Comparison of ENCODE assay signal across 9 cellular contexts in genomic region chr17:82063424-82064415, GRCh38. TPM values are rescaled to one million over a fixed set of nuclear protein-coding genes. Genes with fewer than 3 reads are reported as not detected.
DNase-seq lines count a peak whose midpoint lies in the region; ATAC-seq and TF ChIP-seq lines count a peak whose summit lies in the region.
"Had no signal": no experiment of that assay in that cellular context is flagged by ENCODE, and none has a peak within 500 bp of the region (broad histone marks: within the 10 kb centered on the region; RNA-seq: fewer than 3 reads in every experiment).

No MANE protein-coding gene starts in this region.

- WGBS in SK-N-SH (ENCODE audit: low lambda C conversion rate), result 85% methylated on average over 17 of the region's 20 CpGs
- WGBS in esophagus squamous epithelium, 2 donors, result 58 to 85% methylated on average over 5 to 10 of the region's 20 CpGs
- 79% methylated on average over 20 of the region's 20 CpGs for WGBS in prostate gland

- TF ChIP-seq RAD21 in SK-N-SH (IDR thresholded peaks at IDR 0.05; ENCODE audit: low read length), result no peak

- no peak for ATAC-seq in SK-N-SH treated with all-trans-retinoic acid at 6 μM for 48 hours
- ATAC-seq in Panc1, result no peak

- POLR2A ChIA-PET in SK-N-SH (lab: Yijun Ruan, JAX), result interaction anchor here (1.3 kb wide), 1 partner anchor 9 kb away, joined by 4 read pairs; no protein-coding TSS in a partner anchor
- POLR2A ChIA-PET in Panc1 (lab: Charles Lee), result interaction anchor here (0.5 kb wide), 1 partner anchor 63 kb away, joined by 3 read pairs; no protein-coding TSS in a partner anchor

- peak overlapping the region; percentile 89; the same call in 1 of the 2 replicates for H3K9ac ChIP-seq in SK-N-SH

- TF ChIP-seq CTCF in SK-N-SH (IDR thresholded peaks at IDR 0.05) (no peak), Panc1 (IDR thresholded peaks at IDR 0.05) (no peak), esophagus squamous epithelium (IDR thresholded peaks at IDR 0.05) (no peak), prostate gland (IDR thresholded peaks at IDR 0.05) (no peak)

- no peak for TF ChIP-seq EP300 in SK-N-SH (IDR thresholded peaks at IDR 0.05; ENCODE audit: borderline replicate concordance in 1 of 2, low read depth in 1 of 2, low read length in 1 of 2)

- no TSS peak for BruUV-seq in Panc1 (replicated peaks; lab: Mats Ljungman, UMichigan)

- peaks cover 20% of the 10 kb centered on the region for H3F3A ChIP-seq in SK-N-SH (replicated peaks; ENCODE audit: insufficient read depth)

- H3K27ac ChIP-seq in SK-N-SH (ENCODE audit: low read depth in 2 of 2, low read length in 1 of 2) (no peak overlapping the region), Panc1 (ENCODE audit: low read length) (peak overlapping the region; percentile 90), esophagus squamous epithelium (peak overlapping the region; percentile 28 to 90 (median 86)), prostate gland (peak overlapping the region; percentile 80 to 85)

- intact Hi-C loops in Panc1 (cut with micrococcal nuclease; ENCODE audit: unreplicated experiment), result no loop called here
- intact Hi-C loops in esophagus squamous epithelium (cut with DNase I), result no loop called here
- intact Hi-C loops in prostate gland (cut with DNase I), result no loop called here

- H3K9me3 ChIP-seq in SK-N-SH (no peaks in the 10 kb centered on the region), Panc1 (ENCODE audit: control insufficient read depth, insufficient read depth, low read depth, low read length) (no peaks in the 10 kb centered on the region), esophagus squamous epithelium (no peaks in the 10 kb centered on the region), prostate gland (no peaks in the 10 kb centered on the region)

- H3K79me2 ChIP-seq in SK-N-SH (ENCODE audit: insufficient read depth), result peaks cover 26% of the 10 kb centered on the region

- H2AFZ ChIP-seq in SK-N-SH (ENCODE audit: low read depth), result no peak overlapping the region

- H3K27me3 ChIP-seq in SK-N-SH (ENCODE audit: insufficient read depth), result no peaks in the 10 kb centered on the region
- H3K27me3 ChIP-seq in Panc1 (ENCODE audit: control insufficient read depth, insufficient read depth, low read length), result no peaks in the 10 kb centered on the region
- H3K27me3 ChIP-seq in esophagus squamous epithelium, result no peaks in the 10 kb centered on the region
- H3K27me3 ChIP-seq in prostate gland (replicated peaks; ENCODE audit: insufficient read depth), result no peaks in the 10 kb centered on the region

- H4K20me1 ChIP-seq in SK-N-SH (ENCODE audit: insufficient read depth), result no peaks in the 10 kb centered on the region

- CTCF ChIA-PET in SK-N-SH (lab: Yijun Ruan, JAX) (interaction anchor here (0.8 to 8.0 kb wide), 6 partner anchors 10 to 42 kb away, joined by 3 to 47 read pairs (median 4); partner anchors contain the start of genes DCXR and RAC3), Panc1 (lab: Charles Lee) (no interaction called here)

- H3K36me3 ChIP-seq in SK-N-SH (replicated peaks in 1 of 2; ENCODE audit: control insufficient read depth in 1 of 2, insufficient read depth in 2 of 2, low read length in 1 of 2) (peaks cover 17 to 54% of the 10 kb centered on the region in 2 experiments), Panc1 (ENCODE audit: control insufficient read depth, insufficient read depth, low read length) (peaks cover 3% of the 10 kb centered on the region; the same call in 1 of the 2 replicates), esophagus squamous epithelium (peaks cover 36 to 55% (median 37%) of the 10 kb centered on the region in 3 donors), prostate gland (peaks cover 0 to 11% of the 10 kb centered on the region in 2 donors)

- H3K4me2 ChIP-seq in SK-N-SH, result peak overlapping the region; percentile 100; the same call in 1 of the 2 replicates

- DNase-seq in SK-N-SH (no peak), Panc1 (ENCODE audit: low read depth, low spot score) (no peak), esophagus squamous epithelium (lab: John Stamatoyannopoulos, UW) (no peak), prostate gland (ENCODE audit: low spot score) (no peak), GM19240 (ENCODE audit: insufficient read length, low spot score) (no peak), NOMO-1 treated with dmso at 0.1 percent for 144 hours (lab: John Stamatoyannopoulos, UW; ENCODE audit: unreplicated experiment) (no peak), SKM-1 treated with dmso at 0.1 percent for 144 hours (lab: John Stamatoyannopoulos, UW; ENCODE audit: unreplicated experiment) (no peak)
- DNase-seq: 8988T had no signal

- H3K4me1 ChIP-seq in SK-N-SH (ENCODE audit: control insufficient read depth in 1 of 2, insufficient read depth in 2 of 2, low read depth in 1 of 2, low read length in 1 of 2) (peaks cover 12 to 26% of the 10 kb centered on the region in 2 experiments; a peak in 2 of 4 replicates), Panc1 (ENCODE audit: control insufficient read depth, insufficient read depth, low read length) (peaks cover 17% of the 10 kb centered on the region), esophagus squamous epithelium (peaks cover 20 to 38% (median 24%) of the 10 kb centered on the region in 3 donors), prostate gland (replicated peaks) (peaks cover 20% of the 10 kb centered on the region)

- H3K4me3 ChIP-seq in SK-N-SH (ENCODE audit: low read depth in 2 of 2, low read length in 1 of 2), result peak overlapping the region in 1 of 2 experiments; percentile 81; a peak in 1 of 4 replicates
- peak overlapping the region in 1 of 2 experiments; percentile 77; a peak in 2 of 4 replicates for H3K4me3 ChIP-seq in Panc1 (ENCODE audit: low read depth in 2 of 2, low read length in 2 of 2)
- H3K4me3 ChIP-seq in esophagus squamous epithelium, result peak overlapping the region; percentile 63 to 98 (median 96)
- H3K4me3 ChIP-seq in prostate gland, result no peak overlapping the region

- no peak for TF ChIP-seq POLR2A in esophagus squamous epithelium (IDR thresholded peaks at IDR 0.05)
- TF ChIP-seq POLR2A in prostate gland (IDR thresholded peaks at IDR 0.05), result no peak

- H3K9me2 ChIP-seq in SK-N-SH, result no peaks in the 10 kb centered on the region

- in situ Hi-C loops in Panc1 (cut with HindIII; ENCODE audit: low pct_unique_long_range_greater_than_20kb, low sequenced_read_pairs), result no loop called here

TF ChIP-seq in SK-N-SH, 30 proteins besides CTCF, POLR2A, EP300 and RAD21 (continues in another document):
- TF ChIP-seq USF1 (IDR thresholded peaks at IDR 0.05; ENCODE audit: borderline replicate concordance, low read depth) (no peak), POLR2AphosphoS5 (IDR thresholded peaks at IDR 0.05; ENCODE audit: low read depth, low read length) (no peak), TEAD4 (IDR thresholded peaks at IDR 0.05; ENCODE audit: borderline replicate concordance, insufficient read depth) (no peak)

TF ChIP-seq in SK-N-SH treated with all-trans-retinoic acid at 6 μM for 48 hours, 23 proteins besides CTCF, POLR2A, EP300 and RAD21 (continues in another document):
- no peak for TF ChIP-seq TCF4 (CRISPR knock-in tag; IDR thresholded peaks at IDR 0.05; ENCODE audit: borderline replicate concordance)
- no peak for TF ChIP-seq ZNF565 (CRISPR knock-in tag; conservative IDR thresholded peaks at IDR 0.05; ENCODE audit: low read depth)
- TF ChIP-seq ZC3H10 (CRISPR knock-in tag; IDR thresholded peaks at IDR 0.05), result no peak
- TF ChIP-seq OSR1 (CRISPR knock-in tag; IDR thresholded peaks at IDR 0.05), result no peak
- TF ChIP-seq TOX (CRISPR knock-in tag; IDR thresholded peaks at IDR 0.05; ENCODE audit: borderline replicate concordance), result no peak
- TF ChIP-seq ZNF8 (CRISPR knock-in tag; IDR thresholded peaks at IDR 0.05), result no peak
- no peak for TF ChIP-seq CSDC2 (CRISPR knock-in tag; IDR thresholded peaks at IDR 0.05)
- TF ChIP-seq GLIS3 (CRISPR knock-in tag; IDR thresholded peaks at IDR 0.05), result no peak
- TF ChIP-seq ZFP30 (CRISPR knock-in tag; IDR thresholded peaks at IDR 0.05), result no peak
- TF ChIP-seq ARNTL (CRISPR knock-in tag; IDR thresholded peaks at IDR 0.05; ENCODE audit: borderline replicate concordance, low read depth), result no peak
- TF ChIP-seq ISL1 (CRISPR knock-in tag; IDR thresholded peaks at IDR 0.05), result no peak
- no peak for TF ChIP-seq RARB (CRISPR knock-in tag; IDR thresholded peaks at IDR 0.05)
- no peak for TF ChIP-seq SNAI2 (CRISPR knock-in tag; IDR thresholded peaks at IDR 0.05)

RNA-seq across cellular contexts. Expression of gene DUS1L, which starts 1.9 kb away (rescaled TPM):
- polyA plus RNA-seq in SK-N-SH (2012; rRNA removed), result 144 and 163 TPM in 2 replicates
- 57.9 and 78.7 TPM in 2 replicates for polyA plus RNA-seq in SK-N-SH (2012; cell fraction: cytosol; rRNA removed)
- polyA plus RNA-seq in SK-N-SH (2012; cell fraction: nucleus; rRNA removed), result 1,198 and 1,537 TPM in 2 replicates
- total RNA-seq in Panc1 (2021; ENCODE audit: unreplicated experiment) (115 TPM), esophagus squamous epithelium (100 to 1,000 TPM in 3 of 4 donors, 10 to 100 TPM in 1; 53.3 to 125 (median 105) TPM), prostate gland (100 to 1,000 TPM in 1 of 2 donors, 10 to 100 TPM in 1; 95.9 to 119 TPM)
- polyA plus RNA-seq in Panc1 (2012; ENCODE audit: insufficient read length), result 157 TPM

RNA-seq across cellular contexts. Expression of gene GPS1, which starts 12.0 kb away (rescaled TPM):
- 264 and 272 TPM in 2 replicates for polyA plus RNA-seq in SK-N-SH (2012; rRNA removed)
- polyA plus RNA-seq in SK-N-SH (2012; cell fraction: cytosol; rRNA removed), result 79.9 and 147 TPM in 2 replicates
- 584 and 643 TPM in 2 replicates for polyA plus RNA-seq in SK-N-SH (2012; cell fraction: nucleus; rRNA removed)
- total RNA-seq in Panc1 (2021; ENCODE audit: unreplicated experiment) (175 TPM), esophagus squamous epithelium (10 to 100 TPM; 62.8 to 76.9 (median 69.5) TPM), prostate gland (100 to 1,000 TPM; 163 to 182 TPM)
- 263 TPM for polyA plus RNA-seq in Panc1 (2012; ENCODE audit: insufficient read length)

RNA-seq across cellular contexts. Expression of gene RFNG, which starts 12.1 kb away (rescaled TPM):
- polyA plus RNA-seq in SK-N-SH (2012; rRNA removed), result 54.4 and 68.6 TPM in 2 replicates
- 22.9 and 37.2 TPM in 2 replicates for polyA plus RNA-seq in SK-N-SH (2012; cell fraction: cytosol; rRNA removed)
- polyA plus RNA-seq in SK-N-SH (2012; cell fraction: nucleus; rRNA removed), result 329 and 368 TPM in 2 replicates
- total RNA-seq in Panc1 (2021; ENCODE audit: unreplicated experiment) (43.4 TPM), esophagus squamous epithelium (10 to 100 TPM; 24.9 to 38.1 (median 31.2) TPM), prostate gland (10 to 100 TPM; 48.8 to 92.7 TPM)
- 54.6 TPM for polyA plus RNA-seq in Panc1 (2012; ENCODE audit: insufficient read length)

RNA-seq across cellular contexts. Expression of gene DCXR, which starts 26.2 kb away (rescaled TPM):
- polyA plus RNA-seq in SK-N-SH (2012; rRNA removed), result 153 and 190 TPM in 2 replicates
- polyA plus RNA-seq in SK-N-SH (2012; cell fraction: cytosol; rRNA removed), result 75.6 and 113 TPM in 2 replicates
- 168 and 433 TPM in 2 replicates for polyA plus RNA-seq in SK-N-SH (2012; cell fraction: nucleus; rRNA removed)
- total RNA-seq in Panc1 (2021; ENCODE audit: unreplicated experiment) (128 TPM), esophagus squamous epithelium (100 to 1,000 TPM in 3 of 4 donors, 10 to 100 TPM in 1; 89.1 to 162 (median 135) TPM), prostate gland (100 to 1,000 TPM; 235 to 744 TPM)
- polyA plus RNA-seq in Panc1 (2012; ENCODE audit: insufficient read length), result 148 TPM

RNA-seq across cellular contexts. Expression of gene RAC3, which starts 32.2 kb away (rescaled TPM):
- polyA plus RNA-seq in SK-N-SH (2012; rRNA removed), result 69.9 and 83.6 TPM in 2 replicates
- polyA plus RNA-seq in SK-N-SH (2012; cell fraction: cytosol; rRNA removed), result 34.1 and 51.7 TPM in 2 replicates
- polyA plus RNA-seq in SK-N-SH (2012; cell fraction: nucleus; rRNA removed), result 103 and 145 TPM in 2 replicates
- total RNA-seq in Panc1 (2021; ENCODE audit: unreplicated experiment), result 39.4 TPM
- polyA plus RNA-seq in Panc1 (2012; ENCODE audit: insufficient read length), result 84.7 TPM
- total RNA-seq in esophagus squamous epithelium, result 10 to 100 TPM in 1 of 4 donors, 1 to 10 TPM in 3; 4.9 to 10.4 (median 7.0) TPM
- total RNA-seq in prostate gland, result 10 to 100 TPM; 41.8 to 93.9 TPM

Comparison
In these comparisons a context has a peak if more than half of its experiments do, and no peak if none do; other contexts are left out.
1. H3K27ac ChIP-seq: peak in Panc1 (single experiment), esophagus squamous epithelium (4 of 4) and prostate gland (2 of 2); none in SK-N-SH (0 of 2).
2. H3K4me3 ChIP-seq: peak in esophagus squamous epithelium (4 of 4); none in prostate gland (0 of 2).